Comparison of ENCODE assay signal across 12 cellular contexts in the genomic region with DNA sequence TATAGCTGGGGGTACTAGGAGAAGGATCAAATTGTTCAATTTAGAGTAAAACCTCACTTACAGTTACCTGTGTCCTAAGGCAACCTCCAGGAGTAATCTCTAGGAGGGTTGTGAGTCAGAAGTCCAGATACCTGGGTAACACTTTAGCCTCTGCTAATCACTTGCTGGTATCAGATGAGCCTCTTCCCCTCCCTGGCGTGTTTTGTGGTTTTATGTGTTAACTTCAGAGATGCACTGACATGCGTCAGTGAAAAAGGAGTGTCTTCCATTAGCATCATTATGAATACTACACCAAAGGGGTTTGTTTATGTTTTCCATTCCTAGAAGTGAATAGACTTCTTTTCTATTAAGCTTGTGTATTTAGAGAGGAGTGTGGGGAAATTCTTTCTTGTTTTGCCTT.
DNase-seq lines count a peak whose midpoint lies in the region; ATAC-seq, FAIRE-seq and TF ChIP-seq lines count a peak whose summit lies in the region.
"Had no signal": no experiment of that assay in that cellular context is flagged by ENCODE, and none has a peak within 500 bp of the region (broad histone marks: within the 10 kb centered on the region; RNA-seq: fewer than 3 reads in every experiment).

No MANE protein-coding gene starts in this region.

- peak overlapping the region in 3 of 11 experiments; percentile 57 to 64 (median 60); a peak in 5 of 22 replicates for H3K27ac ChIP-seq in BLaER1 treated with 17β-estradiol and CSF1 and Interleukin-3, amounts not matched to agents 10 nM and 100 nM
- H3K27ac ChIP-seq in SJSA1 (peak overlapping the region; percentile 87), esophagus squamous epithelium (no peak overlapping the region), A673 (ENCODE audit: low read depth, low read length, poor library complexity, severe bottlenecking) (no peak overlapping the region)
- H3K27ac ChIP-seq: parathyroid adenoma, suprapubic skin had no signal

- no peak overlapping the region for H3K27ac Mint-ChIP-seq in effector memory CD8-positive, alpha-beta T cell

- H3K36me3 ChIP-seq in BLaER1 treated with 17β-estradiol and CSF1 and Interleukin-3, amounts not matched to agents 10 nM and 100 nM, result 0 out of 22 replicates have a peak, but pooled peaks cover 0 to 6% (median 0%) of the 10 kb centered on the region in 11 experiments
- H3K36me3 ChIP-seq in SJSA1 (no peaks in the 10 kb centered on the region), esophagus squamous epithelium (no peaks in the 10 kb centered on the region), A673 (ENCODE audit: insufficient read depth, low read length, poor library complexity, severe bottlenecking) (no peaks in the 10 kb centered on the region)
- H3K36me3 ChIP-seq: suprapubic skin had no signal

- no peaks in the 10 kb centered on the region for H3K27me3 ChIP-seq in BLaER1 treated with 17β-estradiol and CSF1 and Interleukin-3, amounts not matched to agents 10 nM and 100 nM
- H3K27me3 ChIP-seq in SJSA1 (replicated peaks) (no peaks in the 10 kb centered on the region), esophagus squamous epithelium (no peaks in the 10 kb centered on the region), A673 (replicated peaks; ENCODE audit: insufficient read depth, low read depth, low read length, poor library complexity) (no peaks in the 10 kb centered on the region)
- H3K27me3 ChIP-seq: suprapubic skin had no signal

- no peak overlapping the region for H3K9ac ChIP-seq in BLaER1 treated with 17β-estradiol and CSF1 and Interleukin-3, amounts not matched to agents 10 nM and 100 nM
- H3K9ac ChIP-seq: parathyroid adenoma had no signal

- H3K4me3 ChIP-seq in BLaER1 treated with 17β-estradiol and CSF1 and Interleukin-3, amounts not matched to agents 10 nM and 100 nM, result no peak overlapping the region
- H3K4me3 ChIP-seq in SJSA1 (no peak overlapping the region), esophagus squamous epithelium (no peak overlapping the region), A673 (ENCODE audit: low read depth, low read length, poor library complexity, severe bottlenecking) (no peak overlapping the region)
- H3K4me3 ChIP-seq: suprapubic skin had no signal

- POLR2A ChIA-PET in A673 (lab: Charles Lee; ENCODE audit: low non-redundant PET), result no interaction called here

- CTCF ChIA-PET in A673 (lab: Charles Lee), result no interaction called here

- TF ChIP-seq CTCF in esophagus squamous epithelium (IDR thresholded peaks at IDR 0.05) (no peak), A673 (conservative IDR thresholded peaks at IDR 0.05; ENCODE audit: low read depth, low read length) (no peak)

- H3K4me1 ChIP-seq in BLaER1 treated with 17β-estradiol and CSF1 and Interleukin-3, amounts not matched to agents 10 nM and 100 nM, result peaks cover 32 to 42% (median 39%) of the 10 kb centered on the region in 10 experiments
- H3K4me1 ChIP-seq in SJSA1 (replicated peaks) (peaks cover 28% of the 10 kb centered on the region), esophagus squamous epithelium (peaks cover 0 to 30% (median 14%) of the 10 kb centered on the region in 3 donors), A673 (ENCODE audit: insufficient read depth, low read length, poor library complexity, severe bottlenecking) (peaks cover 33% of the 10 kb centered on the region)

- H3K9me3 ChIP-seq in BLaER1 treated with 17β-estradiol and CSF1 and Interleukin-3, amounts not matched to agents 10 nM and 100 nM (replicated peaks in 1 of 11), result no peaks in the 10 kb centered on the region
- H3K9me3 ChIP-seq in SJSA1 (replicated peaks), result no peaks in the 10 kb centered on the region
- no peaks in the 10 kb centered on the region for H3K9me3 ChIP-seq in esophagus squamous epithelium
- no peaks in the 10 kb centered on the region for H3K9me3 ChIP-seq in A673 (ENCODE audit: low read depth, low read length, poor library complexity, severe bottlenecking)
- H3K9me3 ChIP-seq: suprapubic skin had no signal

- peak; percentile 92 for ATAC-seq in effector memory CD8-positive, alpha-beta T cell (replicated peaks)
- ATAC-seq in Right ventricle myocardium inferior, result no peak

- H3K4me3 Mint-ChIP-seq in effector memory CD8-positive, alpha-beta T cell, result peak overlapping the region in 1 of 2 donors; percentile 16

- WGBS in esophagus squamous epithelium, 2 donors, result 59 to 68% methylated on average over 2 of the region's 2 CpGs

- H3K27me3 Mint-ChIP-seq in effector memory CD8-positive, alpha-beta T cell, result no peaks in the 10 kb centered on the region

- H3K4me2 ChIP-seq in BLaER1 treated with 17β-estradiol and CSF1 and Interleukin-3, amounts not matched to agents 10 nM and 100 nM, result peak overlapping the region; percentile 48 to 87 (median 81); a peak in 21 of 22 replicates

- H3K36me3 Mint-ChIP-seq in effector memory CD8-positive, alpha-beta T cell (ENCODE audit: insufficient read depth), result no peaks in the 10 kb centered on the region

- H3K4me1 Mint-ChIP-seq in effector memory CD8-positive, alpha-beta T cell (ENCODE audit: low read depth in 2 of 2), result peaks cover 5 to 13% of the 10 kb centered on the region in 2 donors

- DNase-seq in GM19239 (ENCODE audit: insufficient read length, low spot score) (peak; percentile 5), SJSA1 (ENCODE audit: low read depth in 1 of 2, low spot score in 2 of 2) (peak; percentile 46 to 84), KG1 (lab: John Stamatoyannopoulos, UW) (no peak), esophagus squamous epithelium (lab: John Stamatoyannopoulos, UW) (no peak), Right ventricle myocardium inferior (ENCODE audit: missing footprints) (no peak), A673 (ENCODE audit: low spot score) (no peak)
- DNase-seq in effector memory CD8-positive, alpha-beta T cell, result peak; percentile 33 to 48 (median 35)
- DNase-seq: HCEC 1CT, NCI-H2029 treated with DMSO at 0.1 percent for 48 hours had no signal

- intact Hi-C loops in esophagus squamous epithelium (cut with DNase I) (no loop called here), Right ventricle myocardium inferior (cut with DNase I) (no loop called here), A673 (cut with micrococcal nuclease; ENCODE audit: unreplicated experiment) (no loop called here)

- FAIRE-seq in GM19239 (lab: Jason Lieb, UNC), result no peak

- BruUV-seq in A673 (replicated peaks; lab: Mats Ljungman, UMichigan), result no TSS peak

- H4K20me1 ChIP-seq in BLaER1 treated with 17β-estradiol and CSF1 and Interleukin-3, amounts not matched to agents 10 nM and 100 nM, result peaks cover 0 to 22% (median 4%) of the 10 kb centered on the region in 11 experiments; a peak in 11 of 22 replicates

- H3K9me3 Mint-ChIP-seq in effector memory CD8-positive, alpha-beta T cell, result no peaks in the 10 kb centered on the region

- TF ChIP-seq POLR2A in esophagus squamous epithelium (IDR thresholded peaks at IDR 0.05), result no peak

Comparison
In these comparisons a context has a peak if more than half of its experiments do, and no peak if none do; other contexts are left out.
1. DNase-seq: peak in GM19239 (single experiment), SJSA1 (2 of 2) and effector memory CD8-positive, alpha-beta T cell (3 of 3); none in KG1 (single experiment), esophagus squamous epithelium (single experiment), Right ventricle myocardium inferior (single experiment) and A673 (single experiment).